Comparison of ENCODE assay signal across 8 cellular contexts in the genomic region with DNA sequence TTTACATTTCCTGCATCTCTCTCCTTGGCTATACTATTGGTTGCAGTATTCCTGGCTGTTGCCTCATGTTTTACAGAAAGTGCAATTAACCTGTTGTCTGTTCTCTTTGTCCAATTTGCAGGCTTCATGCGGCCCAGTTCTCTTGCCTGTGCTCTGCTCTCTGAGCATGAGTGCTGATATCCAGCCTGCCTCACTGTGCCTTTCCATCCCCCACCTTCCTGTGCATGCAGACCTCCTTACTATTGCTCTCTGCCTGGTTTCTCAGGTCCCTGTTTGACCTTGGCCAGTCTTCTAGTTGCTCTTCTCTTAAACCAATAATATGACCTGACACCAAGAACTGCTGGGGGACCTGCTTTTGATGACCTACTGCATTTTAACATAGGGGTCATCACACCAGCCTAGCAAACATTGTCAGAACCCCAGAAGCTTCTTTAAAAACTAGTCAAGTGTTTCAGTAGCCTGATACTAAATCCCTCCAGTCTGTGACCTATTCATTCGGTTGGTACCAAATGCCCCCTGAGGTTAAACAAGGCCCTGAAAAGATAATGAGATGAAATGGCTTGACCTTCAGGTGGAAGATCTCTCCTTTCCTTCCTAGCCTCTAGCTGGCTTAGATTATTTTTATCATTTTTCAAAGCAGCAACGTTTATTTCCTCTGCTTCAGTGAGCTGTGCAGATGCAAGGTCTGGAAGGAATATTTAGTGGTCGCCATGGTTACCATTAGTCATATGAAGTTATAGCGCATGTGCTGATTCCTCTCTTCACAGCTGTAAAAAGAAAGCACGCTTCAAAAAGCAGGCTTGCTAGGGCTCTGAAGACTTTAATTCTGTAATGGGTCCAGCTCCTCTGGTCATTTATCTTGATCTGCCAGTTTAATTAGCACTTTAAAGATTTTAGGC.
DNase-seq lines count a peak whose midpoint lies in the region; ATAC-seq and TF ChIP-seq lines count a peak whose summit lies in the region.

No MANE protein-coding gene starts in this region.

- H2BK20ac ChIP-seq in H9 (ENCODE audit: low read depth, low read length, poor library complexity, severe bottlenecking) = no peak overlapping the region

- H2AFZ ChIP-seq in H9 (ENCODE audit: low read length) = no peak overlapping the region

- H4K91ac ChIP-seq in H9 (ENCODE audit: insufficient read length, low read depth, low read length) = no peak overlapping the region

- intact Hi-C loops in CD4-positive, alpha-beta memory T cell (cut with micrococcal nuclease) = loop anchor here (5.0 to 10.0 kb wide), 2 partner anchors 300 to 772 kb away; partner anchors contain the start of gene KRR1

- H3K14ac ChIP-seq in H9 (ENCODE audit: insufficient read depth, low read length) = no peak overlapping the region

- TF ChIP-seq CTCF in H9 (conservative IDR thresholded peaks at IDR 0.05) (no peak), foreskin keratinocyte (conservative IDR thresholded peaks at IDR 0.05) (no peak)

- no peak overlapping the region for H3K56ac ChIP-seq in H9 (ENCODE audit: insufficient read length, low read depth, low read length)

- H2BK5ac ChIP-seq in H9 (ENCODE audit: insufficient read length, low read length) = no peak overlapping the region

- POLR2A ChIA-PET in CD4-positive, alpha-beta memory T cell (lab: Charles Lee; ENCODE audit: partially characterized antibody) = interaction anchor here (1.0 to 4.0 kb wide), 2 partner anchors 205 to 216 kb away, joined by 3 to 29 read pairs; partner anchors contain the start of gene PHLDA1

- H3K9ac ChIP-seq in H9 (ENCODE audit: extremely low read depth, insufficient read length, low read length) = no peak overlapping the region

- no peak overlapping the region for H2BK120ac ChIP-seq in H9 (ENCODE audit: low read depth, low read length, poor library complexity, severe bottlenecking)

- no CpG with 5 or more reads among the region's 6 CpGs for WGBS in H9 (ENCODE audit: extremely low coverage, insufficient read length, low lambda C conversion rate)

- H3K4me2 ChIP-seq in H9 (ENCODE audit: insufficient read depth, insufficient read length, low read length) = no peak overlapping the region

- no peaks in the 10 kb centered on the region for H3K36me3 Mint-ChIP-seq in CD4-positive, alpha-beta memory T cell
- H3K36me3 Mint-ChIP-seq in H9 (ENCODE audit: insufficient read depth in 1 of 3, low read depth in 3 of 3) = no peaks in the 10 kb centered on the region; a peak in 1 of 7 replicates

- no peaks in the 10 kb centered on the region for H3K27me3 ChIP-seq in CD4-positive, alpha-beta memory T cell (ENCODE audit: insufficient read depth, low read length)
- H3K27me3 ChIP-seq in H9 (ENCODE audit: insufficient read depth, low read length) = no peaks in the 10 kb centered on the region
- no peaks in the 10 kb centered on the region for H3K27me3 ChIP-seq in foreskin keratinocyte

- H4K5ac ChIP-seq in H9 (ENCODE audit: insufficient read length, low read depth, low read length) = no peak overlapping the region

- H3K4ac ChIP-seq in H9 (ENCODE audit: low read depth, low read length) = no peak overlapping the region

- H3K27ac ChIP-seq in CD4-positive, alpha-beta memory T cell (ENCODE audit: low read depth, low read length) = peak overlapping the region; percentile 39
- H3K27ac ChIP-seq in H9 (ENCODE audit: insufficient read length, low read depth, low read length) = no peak overlapping the region
- peak overlapping the region; percentile 77 for H3K27ac ChIP-seq in foreskin keratinocyte

- H3K4me1 ChIP-seq in CD4-positive, alpha-beta memory T cell (ENCODE audit: insufficient read depth, low read length) = peaks cover 23% of the 10 kb centered on the region
- H3K4me1 ChIP-seq in H9 (ENCODE audit: insufficient read depth, low read length) = peaks cover 12% of the 10 kb centered on the region; the same call in 1 of the 2 replicates
- peaks cover 30% of the 10 kb centered on the region for H3K4me1 ChIP-seq in foreskin keratinocyte

- no peak overlapping the region for H4K8ac ChIP-seq in H9 (replicated peaks; ENCODE audit: insufficient read length, low read depth, low read length)

- no peaks in the 10 kb centered on the region for H4K20me1 ChIP-seq in H9 (ENCODE audit: control insufficient read depth, insufficient read depth, insufficient read length)

- H2AK5ac ChIP-seq in H9 (ENCODE audit: insufficient read length, low read length) = no peak overlapping the region

- peak overlapping the region; percentile 28 for H2BK12ac ChIP-seq in H9 (ENCODE audit: insufficient read length, low read depth, low read length)

- DNase-seq in CD4-positive, alpha-beta memory T cell = peak; percentile 39 to 66 (median 59)
- no peak for DNase-seq in H9
- peak; percentile 73 to 90 for DNase-seq in foreskin keratinocyte
- DNase-seq in renal cortical epithelial cell (ENCODE audit: low read depth) = peak; percentile 97
- DNase-seq in NCI-H2081 (lab: John Stamatoyannopoulos, UW) = no peak
- DNase-seq in activated CD4-positive, alpha-beta T cell treated with anti-CD3 and anti-CD28 coated beads, Interleukin-2, amount 50 U/mL, for 4 hours = no peak

- peak; percentile 88 for ATAC-seq in SK-N-SH treated with all-trans-retinoic acid at 6 μM for 48 hours
- peak; percentile 95 for ATAC-seq in foreskin keratinocyte
- no peak for ATAC-seq in HG03045 (IDR thresholded peaks at IDR 0.05; ENCODE audit: unreplicated experiment)

- H3K23ac ChIP-seq in H9 (ENCODE audit: insufficient read length, low read depth, low read length) = no peak overlapping the region

- H3K36me3 ChIP-seq in CD4-positive, alpha-beta memory T cell (ENCODE audit: insufficient read depth, low read length) = no peaks in the 10 kb centered on the region

- no peaks in the 10 kb centered on the region for H3K9me3 Mint-ChIP-seq in CD4-positive, alpha-beta memory T cell
- no peaks in the 10 kb centered on the region for H3K9me3 Mint-ChIP-seq in H9

- H3K79me1 ChIP-seq in H9 (ENCODE audit: insufficient read depth, low read depth, low read length, poor library complexity, severe bottlenecking) = no peaks in the 10 kb centered on the region

- H3K4me1 Mint-ChIP-seq in CD4-positive, alpha-beta memory T cell = peaks cover 10 to 26% (median 18%) of the 10 kb centered on the region in 4 donors
- H3K4me1 Mint-ChIP-seq in H9 = peaks cover 45 to 46% of the 10 kb centered on the region in 2 experiments

- no peak overlapping the region for H3K4me3 ChIP-seq in CD4-positive, alpha-beta memory T cell (ENCODE audit: low read length in 2 of 2)

- CTCF ChIA-PET in CD4-positive, alpha-beta memory T cell (lab: Charles Lee; ENCODE audit: partially characterized antibody) = interaction anchor here (3.7 kb wide), 1 partner anchor 222 kb away, joined by 21 read pairs; no protein-coding TSS in a partner anchor

- H3K4me3 Mint-ChIP-seq in CD4-positive, alpha-beta memory T cell = peak overlapping the region in 1 of 8 donors; percentile 36
- H3K4me3 Mint-ChIP-seq in H9 = no peak overlapping the region

- no peaks in the 10 kb centered on the region for H3K23me2 ChIP-seq in H9 (ENCODE audit: insufficient read length, low read depth, low read length, poor library complexity, severe bottlenecking)

- no peak overlapping the region for H3K18ac ChIP-seq in H9 (ENCODE audit: insufficient read length, low read depth, low read length)

- no peaks in the 10 kb centered on the region; the same call in 1 of the 2 replicates for H3K79me2 ChIP-seq in H9 (ENCODE audit: insufficient read depth, low read length)

- no peaks in the 10 kb centered on the region for H3K9me3 ChIP-seq in CD4-positive, alpha-beta memory T cell (ENCODE audit: control insufficient read depth in 1 of 2, low read length in 2 of 2)
- no peaks in the 10 kb centered on the region for H3K9me3 ChIP-seq in H9 (ENCODE audit: control insufficient read depth, low read depth, low read length)

- no peak overlapping the region for H3T11ph ChIP-seq in H9 (ENCODE audit: low read length)

- no peaks in the 10 kb centered on the region for H3K27me3 Mint-ChIP-seq in CD4-positive, alpha-beta memory T cell
- peaks cover 6% of the 10 kb centered on the region for H3K27me3 Mint-ChIP-seq in H9 (ENCODE audit: low read depth)

- H3K27ac Mint-ChIP-seq in CD4-positive, alpha-beta memory T cell = peak overlapping the region; percentile 64 to 93 (median 87)
- H3K27ac Mint-ChIP-seq in H9 = no peak overlapping the region; a peak in 1 of 7 replicates

- no peak overlapping the region for H2BK15ac ChIP-seq in H9 (ENCODE audit: low read depth, low read length)

TF ChIP-seq in SK-N-SH treated with all-trans-retinoic acid at 6 μM for 48 hours, 23 proteins besides CTCF, POLR2A, EP300 and RAD21 (continues in another document):
- TF ChIP-seq TCF4 (CRISPR knock-in tag; IDR thresholded peaks at IDR 0.05; ENCODE audit: borderline replicate concordance) (no peak), TSHZ2 (CRISPR knock-in tag; IDR thresholded peaks at IDR 0.05) (no peak), ARNTL (CRISPR knock-in tag; IDR thresholded peaks at IDR 0.05; ENCODE audit: borderline replicate concordance, low read depth) (no peak), ESRRG (CRISPR knock-in tag; IDR thresholded peaks at IDR 0.05) (no peak), CSDC2 (CRISPR knock-in tag; IDR thresholded peaks at IDR 0.05) (no peak)

Comparison
In these comparisons a context has a peak if more than half of its experiments do, and no peak if none do; other contexts are left out.
1. DNase-seq: peak in CD4-positive, alpha-beta memory T cell (5 of 5), foreskin keratinocyte (2 of 2) and renal cortical epithelial cell (single experiment); none in H9 (single experiment), NCI-H2081 (0 of 2) and activated CD4-positive, alpha-beta T cell treated with anti-CD3 and anti-CD28 coated beads, Interleukin-2, amount 50 U/mL, for 4 hours (0 of 2).
2. H3K27ac Mint-ChIP-seq: peak in CD4-positive, alpha-beta memory T cell (7 of 7); none in H9 (0 of 3).